In genomic region chr3:156483426-156483825, GRCh38 we compare ENCODE assay signal across 8 cellular contexts.
DNase-seq lines count a peak whose midpoint lies in the region; ATAC-seq and TF ChIP-seq lines count a peak whose summit lies in the region.

No MANE protein-coding gene starts in this region.

- H3K27me3 ChIP-seq in vagina (no peaks in the 10 kb centered on the region), WERI-Rb-1 (ENCODE audit: insufficient read depth, low read depth, severe bottlenecking) (peaks cover 2% of the 10 kb centered on the region)

- no peak for TF ChIP-seq POLR2A in vagina (IDR thresholded peaks at IDR 0.05)

- H3K9me3 ChIP-seq in vagina (no peaks in the 10 kb centered on the region), WERI-Rb-1 (ENCODE audit: severe bottlenecking) (no peaks in the 10 kb centered on the region)

- H3K4me3 ChIP-seq in GM08714 (ENCODE audit: low read length) (peak overlapping the region; percentile 53), vagina (no peak overlapping the region), WERI-Rb-1 (ENCODE audit: low read depth, low read length) (no peak overlapping the region)

- no peaks in the 10 kb centered on the region for H3K9me3 Mint-ChIP-seq in activated T-helper 2 cell treated with anti-CD3 and anti-CD28 coated beads, Interferon-gamma antibody, Interleukin-2, Interleukin-4, amounts not matched to agents 10 μg/mL and 5 μg/mL and 100 μg/mL, durations not matched to agents 14 hours and 24 hours and 36 hours

- intact Hi-C loops in activated T-helper 2 cell treated with anti-CD3 and anti-CD28 coated beads, Interferon-gamma antibody, Interleukin-2, Interleukin-4, amounts not matched to agents 10 μg/mL and 5 μg/mL and 100 μg/mL, durations not matched to agents 14 hours and 24 hours and 36 hours (cut with micrococcal nuclease), result loop anchor here (1.0 to 5.0 kb wide), 5 partner anchors 24 to 645 kb away; no protein-coding TSS in a partner anchor
- intact Hi-C loops in vagina (cut with DNase I), result no loop called here

- peak overlapping the region; percentile 50 for H3K27ac ChIP-seq in vagina
- H3K27ac ChIP-seq in WERI-Rb-1, result no peak overlapping the region

- no peaks in the 10 kb centered on the region for H3K36me3 Mint-ChIP-seq in activated T-helper 2 cell treated with anti-CD3 and anti-CD28 coated beads, Interferon-gamma antibody, Interleukin-2, Interleukin-4, amounts not matched to agents 10 μg/mL and 5 μg/mL and 100 μg/mL, durations not matched to agents 14 hours and 24 hours and 36 hours (ENCODE audit: low read depth)

- H3K4me1 ChIP-seq in vagina, result peaks cover 12% of the 10 kb centered on the region

- peak; percentile 14 for DNase-seq in activated T-helper 2 cell treated with anti-CD3 and anti-CD28 coated beads, Interferon-gamma antibody, Interleukin-2, Interleukin-4, amounts not matched to agents 10 μg/mL and 5 μg/mL and 100 μg/mL, durations not matched to agents 14 hours and 24 hours and 36 hours (ENCODE audit: low spot score)
- DNase-seq in hepatic stellate cell (ENCODE audit: low spot score) (peak; percentile 19), vagina (ENCODE audit: extremely low spot score in 2 of 2) (no peak), WERI-Rb-1 (no peak), HUDEP-2 (lab: John Stamatoyannopoulos, UW; ENCODE audit: unreplicated experiment in 76 of 76) (no peak)

- peaks cover 24% of the 10 kb centered on the region for H3K4me1 Mint-ChIP-seq in activated T-helper 2 cell treated with anti-CD3 and anti-CD28 coated beads, Interferon-gamma antibody, Interleukin-2, Interleukin-4, amounts not matched to agents 10 μg/mL and 5 μg/mL and 100 μg/mL, durations not matched to agents 14 hours and 24 hours and 36 hours (ENCODE audit: low read depth)

- H3K27me3 Mint-ChIP-seq in activated T-helper 2 cell treated with anti-CD3 and anti-CD28 coated beads, Interferon-gamma antibody, Interleukin-2, Interleukin-4, amounts not matched to agents 10 μg/mL and 5 μg/mL and 100 μg/mL, durations not matched to agents 14 hours and 24 hours and 36 hours (ENCODE audit: low read depth), result peaks cover 31% of the 10 kb centered on the region

- TF ChIP-seq CTCF in vagina (IDR thresholded peaks at IDR 0.05) (no peak), WERI-Rb-1 (IDR thresholded peaks at IDR 0.05; ENCODE audit: low read depth, low read length) (no peak)

- H3K27ac Mint-ChIP-seq in activated T-helper 2 cell treated with anti-CD3 and anti-CD28 coated beads, Interferon-gamma antibody, Interleukin-2, Interleukin-4, amounts not matched to agents 10 μg/mL and 5 μg/mL and 100 μg/mL, durations not matched to agents 14 hours and 24 hours and 36 hours, result peak overlapping the region; percentile 86

- no peaks in the 10 kb centered on the region for H3K36me3 ChIP-seq in vagina
- no peaks in the 10 kb centered on the region for H3K36me3 ChIP-seq in WERI-Rb-1

- peak; percentile 83 for ATAC-seq in GM21360 (IDR thresholded peaks at IDR 0.05; ENCODE audit: unreplicated experiment)
- ATAC-seq in HG03558 (IDR thresholded peaks at IDR 0.05; ENCODE audit: extremely low read depth, unreplicated experiment), result peak; percentile 91

- H3K4me3 Mint-ChIP-seq in activated T-helper 2 cell treated with anti-CD3 and anti-CD28 coated beads, Interferon-gamma antibody, Interleukin-2, Interleukin-4, amounts not matched to agents 10 μg/mL and 5 μg/mL and 100 μg/mL, durations not matched to agents 14 hours and 24 hours and 36 hours (ENCODE audit: low read depth), result peak overlapping the region; percentile 62

Comparison
In these comparisons a context has a peak if more than half of its experiments do, and no peak if none do; other contexts are left out.
1. DNase-seq: peak in activated T-helper 2 cell treated with anti-CD3 and anti-CD28 coated beads, Interferon-gamma antibody, Interleukin-2, Interleukin-4, amounts not matched to agents 10 μg/mL and 5 μg/mL and 100 μg/mL, durations not matched to agents 14 hours and 24 hours and 36 hours (single experiment) and hepatic stellate cell (single experiment); none in vagina (0 of 2), WERI-Rb-1 (single experiment) and HUDEP-2 (0 of 76).